ENCODE assay signal across 7 cellular contexts in the genomic region with DNA sequence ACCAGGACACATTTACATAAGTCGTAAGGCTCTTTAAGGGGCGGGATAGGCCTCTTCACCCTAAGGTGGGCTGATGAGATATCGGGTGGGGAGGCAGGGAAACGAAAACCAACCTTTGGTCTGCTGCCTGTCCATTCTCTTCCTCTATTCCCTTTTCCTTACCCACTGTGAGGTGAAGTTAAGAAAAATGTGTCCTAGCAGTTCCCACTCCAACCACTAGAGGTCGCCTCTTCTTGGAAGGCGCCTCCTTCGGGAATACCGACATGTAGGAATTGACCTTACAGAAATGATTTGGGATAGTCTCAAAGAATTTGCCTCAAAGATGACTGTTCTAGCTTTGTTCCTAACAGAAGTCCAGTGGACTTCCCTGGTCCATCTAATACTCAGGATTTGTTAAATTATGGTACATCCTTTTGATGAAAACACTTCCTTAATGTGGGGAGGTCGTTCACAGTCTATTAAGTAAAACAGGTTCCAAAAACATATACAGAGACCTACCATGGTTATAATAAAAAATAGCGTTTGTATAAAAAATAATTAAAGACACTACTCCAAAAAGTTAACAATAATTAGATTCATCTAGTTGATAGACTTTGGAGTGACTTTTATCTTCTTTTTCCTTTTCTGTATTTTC. TPM values are rescaled to one million over a fixed set of nuclear protein-coding genes. Genes with fewer than 3 reads are reported as not detected.
DNase-seq lines count a peak whose midpoint lies in the region; ATAC-seq and TF ChIP-seq lines count a peak whose summit lies in the region.

No MANE protein-coding gene starts in this region.

- H3K4me3 ChIP-seq in HEK293 (ENCODE audit: low read depth, low read length), result no peak overlapping the region

- POLR2A ChIA-PET in HEK293 (lab: Yijun Ruan, JAX), result no interaction called here

- no peak overlapping the region for H3K27ac Mint-ChIP-seq in endothelial cell (ENCODE audit: unreplicated experiment)
- no peak overlapping the region for H3K27ac Mint-ChIP-seq in activated T-helper 17 cell treated with anti-CD3 and anti-CD28 coated beads, Interleukin-2, amount 50 U/mL, for 72 hours

- H3K4me1 ChIP-seq in HEK293 (ENCODE audit: control insufficient read depth, insufficient read depth, low read length), result no peaks in the 10 kb centered on the region

- peaks cover 4% of the 10 kb centered on the region for H3K27me3 Mint-ChIP-seq in endothelial cell (ENCODE audit: unreplicated experiment)
- H3K27me3 Mint-ChIP-seq in activated T-helper 17 cell treated with anti-CD3 and anti-CD28 coated beads, Interleukin-2, amount 50 U/mL, for 72 hours, result no peaks in the 10 kb centered on the region

- H3K9me3 ChIP-seq in HEK293 (ENCODE audit: control insufficient read depth, insufficient read depth, low read depth, low read length), result no peaks in the 10 kb centered on the region

- H3K9me3 Mint-ChIP-seq in endothelial cell (ENCODE audit: unreplicated experiment), result no peaks in the 10 kb centered on the region
- H3K9me3 Mint-ChIP-seq in activated T-helper 17 cell treated with anti-CD3 and anti-CD28 coated beads, Interleukin-2, amount 50 U/mL, for 72 hours, result no peaks in the 10 kb centered on the region

- H3K36me3 Mint-ChIP-seq in endothelial cell (ENCODE audit: low read depth, unreplicated experiment), result no peaks in the 10 kb centered on the region
- no peaks in the 10 kb centered on the region for H3K36me3 Mint-ChIP-seq in activated T-helper 17 cell treated with anti-CD3 and anti-CD28 coated beads, Interleukin-2, amount 50 U/mL, for 72 hours (ENCODE audit: low read depth)

- DNase-seq in DMS53 treated with DMSO at 0.1 percent for 48 hours (lab: John Stamatoyannopoulos, UW; ENCODE audit: unreplicated experiment) (peak; percentile 28), OCI-M1 (lab: John Stamatoyannopoulos, UW) (peak; percentile 70), endothelial cell (ENCODE audit: low spot score) (peak; percentile 81), myocyte (ENCODE audit: low read depth) (peak; percentile 70)

- H3K4me1 Mint-ChIP-seq in endothelial cell (ENCODE audit: unreplicated experiment), result peaks cover 18% of the 10 kb centered on the region
- peaks cover 17% of the 10 kb centered on the region for H3K4me1 Mint-ChIP-seq in activated T-helper 17 cell treated with anti-CD3 and anti-CD28 coated beads, Interleukin-2, amount 50 U/mL, for 72 hours

- no peak overlapping the region for H3K27ac ChIP-seq in HEK293 (ENCODE audit: extremely low read depth, low read depth, low read length)

- no peak overlapping the region for H3K4me3 Mint-ChIP-seq in endothelial cell (ENCODE audit: unreplicated experiment)
- H3K4me3 Mint-ChIP-seq in activated T-helper 17 cell treated with anti-CD3 and anti-CD28 coated beads, Interleukin-2, amount 50 U/mL, for 72 hours, result no peak overlapping the region

- H3K36me3 ChIP-seq in HEK293 (ENCODE audit: control insufficient read depth in 2 of 2, insufficient read depth in 1 of 2, low read length in 2 of 2), result peaks cover 0 to 31% of the 10 kb centered on the region in 2 experiments; a peak in 1 of 3 replicates

- CTCF ChIA-PET in HEK293 (lab: Yijun Ruan, JAX), result interaction anchor here (0.6 to 3.5 kb wide), 37 partner anchors 9 to 983 kb away, joined by 3 to 17 read pairs (median 3); a partner anchor contains a TSS

- no peak for ATAC-seq in activated T-helper 17 cell treated with anti-CD3 and anti-CD28 coated beads, Interleukin-2, amount 50 U/mL, for 72 hours (replicated peaks)
- no peak for ATAC-seq in GM21360 (IDR thresholded peaks at IDR 0.05; ENCODE audit: unreplicated experiment)

- TF ChIP-seq CTCF in HEK293 (tag by site-specific recombination; IDR thresholded peaks at IDR 0.05) (peak; percentile 67; the same call in 1 of the 2 replicates), endothelial cell (IDR thresholded peaks at IDR 0.05; ENCODE audit: unreplicated experiment) (peak; percentile 99)

TF ChIP-seq in HEK293, 187 proteins besides CTCF, POLR2A, EP300 and RAD21 (continues in another document):
- peak; percentile 98 for TF ChIP-seq IKZF3 (tag by site-specific recombination; IDR thresholded peaks at IDR 0.05)
- 0 out of 2 replicates have a peak, but pooled peaks have one; percentile 20 for TF ChIP-seq ZBTB17 (tag by site-specific recombination; IDR thresholded peaks at IDR 0.05)
- no peak for TF ChIP-seq ZEB2 (tag by site-specific recombination; IDR thresholded peaks at IDR 0.05)
- no peak for TF ChIP-seq ZNF121 (tag by site-specific recombination; IDR thresholded peaks at IDR 0.05)
- TF ChIP-seq, protein P1, sequence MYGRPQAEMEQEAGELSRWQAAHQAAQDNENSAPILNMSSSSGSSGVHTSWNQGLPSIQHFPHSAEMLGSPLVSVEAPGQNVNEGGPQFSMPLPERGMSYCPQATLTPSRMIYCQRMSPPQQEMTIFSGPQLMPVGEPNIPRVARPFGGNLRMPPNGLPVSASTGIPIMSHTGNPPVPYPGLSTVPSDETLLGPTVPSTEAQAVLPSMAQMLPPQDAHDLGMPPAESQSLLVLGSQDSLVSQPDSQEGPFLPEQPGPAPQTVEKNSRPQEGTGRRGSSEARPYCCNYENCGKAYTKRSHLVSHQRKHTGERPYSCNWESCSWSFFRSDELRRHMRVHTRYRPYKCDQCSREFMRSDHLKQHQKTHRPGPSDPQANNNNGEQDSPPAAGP (tag by site-specific recombination; IDR thresholded peaks at IDR 0.05), result no peak
- TF ChIP-seq ZNF530 (tag by site-specific recombination; IDR thresholded peaks at IDR 0.05; ENCODE audit: low read depth), result no peak
- TF ChIP-seq ZNF585B (tag by site-specific recombination; IDR thresholded peaks at IDR 0.05), result no peak
- TF ChIP-seq, protein P2, sequence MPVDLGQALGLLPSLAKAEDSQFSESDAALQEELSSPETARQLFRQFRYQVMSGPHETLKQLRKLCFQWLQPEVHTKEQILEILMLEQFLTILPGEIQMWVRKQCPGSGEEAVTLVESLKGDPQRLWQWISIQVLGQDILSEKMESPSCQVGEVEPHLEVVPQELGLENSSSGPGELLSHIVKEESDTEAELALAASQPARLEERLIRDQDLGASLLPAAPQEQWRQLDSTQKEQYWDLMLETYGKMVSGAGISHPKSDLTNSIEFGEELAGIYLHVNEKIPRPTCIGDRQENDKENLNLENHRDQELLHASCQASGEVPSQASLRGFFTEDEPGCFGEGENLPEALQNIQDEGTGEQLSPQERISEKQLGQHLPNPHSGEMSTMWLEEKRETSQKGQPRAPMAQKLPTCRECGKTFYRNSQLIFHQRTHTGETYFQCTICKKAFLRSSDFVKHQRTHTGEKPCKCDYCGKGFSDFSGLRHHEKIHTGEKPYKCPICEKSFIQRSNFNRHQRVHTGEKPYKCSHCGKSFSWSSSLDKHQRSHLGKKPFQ (tag by site-specific recombination; IDR thresholded peaks at IDR 0.05), result no peak
- TF ChIP-seq, protein P3, sequence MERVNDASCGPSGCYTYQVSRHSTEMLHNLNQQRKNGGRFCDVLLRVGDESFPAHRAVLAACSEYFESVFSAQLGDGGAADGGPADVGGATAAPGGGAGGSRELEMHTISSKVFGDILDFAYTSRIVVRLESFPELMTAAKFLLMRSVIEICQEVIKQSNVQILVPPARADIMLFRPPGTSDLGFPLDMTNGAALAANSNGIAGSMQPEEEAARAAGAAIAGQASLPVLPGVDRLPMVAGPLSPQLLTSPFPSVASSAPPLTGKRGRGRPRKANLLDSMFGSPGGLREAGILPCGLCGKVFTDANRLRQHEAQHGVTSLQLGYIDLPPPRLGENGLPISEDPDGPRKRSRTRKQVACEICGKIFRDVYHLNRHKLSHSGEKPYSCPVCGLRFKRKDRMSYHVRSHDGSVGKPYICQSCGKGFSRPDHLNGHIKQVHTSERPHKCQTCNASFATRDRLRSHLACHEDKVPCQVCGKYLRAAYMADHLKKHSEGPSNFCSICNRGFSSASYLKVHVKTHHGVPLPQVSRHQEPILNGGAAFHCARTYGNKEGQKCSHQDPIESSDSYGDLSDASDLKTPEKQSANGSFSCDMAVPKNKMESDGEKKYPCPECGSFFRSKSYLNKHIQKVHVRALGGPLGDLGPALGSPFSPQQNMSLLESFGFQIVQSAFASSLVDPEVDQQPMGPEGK (tag by site-specific recombination; IDR thresholded peaks at IDR 0.05), result no peak
- no peak for TF ChIP-seq TCF7L2 (IDR thresholded peaks at IDR 0.05; ENCODE audit: borderline replicate concordance, low read depth, low read length)
- TF ChIP-seq ZNF391 (tag by site-specific recombination; IDR thresholded peaks at IDR 0.05; ENCODE audit: borderline replicate concordance, low read depth), result no peak
- TF ChIP-seq FEZF1 (tag by site-specific recombination; IDR thresholded peaks at IDR 0.05), result no peak
- TF ChIP-seq, protein P4, sequence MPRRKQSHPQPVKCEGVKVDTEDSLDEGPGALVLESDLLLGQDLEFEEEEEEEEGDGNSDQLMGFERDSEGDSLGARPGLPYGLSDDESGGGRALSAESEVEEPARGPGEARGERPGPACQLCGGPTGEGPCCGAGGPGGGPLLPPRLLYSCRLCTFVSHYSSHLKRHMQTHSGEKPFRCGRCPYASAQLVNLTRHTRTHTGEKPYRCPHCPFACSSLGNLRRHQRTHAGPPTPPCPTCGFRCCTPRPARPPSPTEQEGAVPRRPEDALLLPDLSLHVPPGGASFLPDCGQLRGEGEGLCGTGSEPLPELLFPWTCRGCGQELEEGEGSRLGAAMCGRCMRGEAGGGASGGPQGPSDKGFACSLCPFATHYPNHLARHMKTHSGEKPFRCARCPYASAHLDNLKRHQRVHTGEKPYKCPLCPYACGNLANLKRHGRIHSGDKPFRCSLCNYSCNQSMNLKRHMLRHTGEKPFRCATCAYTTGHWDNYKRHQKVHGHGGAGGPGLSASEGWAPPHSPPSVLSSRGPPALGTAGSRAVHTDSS (tag by site-specific recombination; IDR thresholded peaks at IDR 0.05), result no peak
- 0 out of 2 replicates have a peak, but pooled peaks have one; percentile 53 for TF ChIP-seq ZNF660 (tag by site-specific recombination; IDR thresholded peaks at IDR 0.05)
- no peak for TF ChIP-seq ZFP37 (tag by site-specific recombination; IDR thresholded peaks at IDR 0.05)
- TF ChIP-seq ZNF555 (tag by site-specific recombination; conservative IDR thresholded peaks at IDR 0.05), result no peak
- TF ChIP-seq ZNF223 (tag by site-specific recombination; IDR thresholded peaks at IDR 0.05), result no peak

RNA-seq across cellular contexts. Expression of a gene that starts 14.1 kb away (rescaled TPM):
- 1.4 TPM for total RNA-seq in endothelial cell (ENCODE audit: unreplicated experiment)
- 5.3 and 10.7 TPM in 2 replicates for total RNA-seq in myocyte
- polyA plus RNA-seq in myocyte (2012), result 58.9 TPM
- total RNA-seq in activated T-helper 17 cell treated with anti-CD3 and anti-CD28 coated beads, Interleukin-2, amount 50 U/mL, for 72 hours, result 1 to 10 TPM; 3.4 to 3.7 TPM

RNA-seq across cellular contexts. Expression of a gene that starts 58.4 kb away (rescaled TPM):
- total RNA-seq in endothelial cell (ENCODE audit: unreplicated experiment), result 74.6 TPM
- 127 and 166 TPM in 2 replicates for total RNA-seq in myocyte
- polyA plus RNA-seq in myocyte (2012), result 179 TPM
- total RNA-seq in activated T-helper 17 cell treated with anti-CD3 and anti-CD28 coated beads, Interleukin-2, amount 50 U/mL, for 72 hours, result 100 to 1,000 TPM; 304 to 372 TPM

Comparison
In these comparisons a context has a peak if more than half of its experiments do, and no peak if none do; other contexts are left out.
1. DNase-seq: peak in every context shown above with its lines; median percentile 81 in endothelial cell; 70 in OCI-M1; 70 in myocyte; 28 in DMS53 treated with DMSO at 0.1 percent for 48 hours.